In the genomic region with DNA sequence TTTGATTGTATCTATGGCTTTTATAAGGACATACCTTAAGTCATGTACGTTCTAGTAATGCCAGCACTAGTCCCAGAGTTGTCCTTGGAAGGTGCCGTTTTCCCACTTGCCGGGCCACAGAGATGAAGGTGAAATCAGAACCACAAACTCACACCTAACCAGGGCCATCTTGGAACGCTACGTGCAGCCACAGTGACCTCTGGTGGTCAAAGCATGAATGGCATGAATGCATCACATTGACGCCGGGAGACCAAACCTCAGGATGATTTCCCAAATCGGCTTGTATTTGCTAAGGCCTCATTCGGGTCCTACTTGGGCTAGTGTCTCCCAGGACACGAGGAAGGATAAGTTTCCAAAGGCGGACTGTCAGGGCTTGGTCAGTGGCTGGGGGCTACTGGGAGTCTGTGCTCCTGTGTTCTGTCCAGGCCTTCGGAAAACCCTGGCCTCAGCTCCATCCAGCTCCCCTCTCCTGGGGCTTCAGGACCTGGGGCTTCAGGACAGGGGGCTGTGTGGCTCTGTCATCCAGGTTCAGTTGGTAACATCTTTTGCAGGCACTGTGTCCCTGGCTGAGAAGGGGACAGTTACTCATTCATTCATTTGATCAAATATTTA, we compare ENCODE assay signal across 8 cellular contexts.
DNase-seq lines count a peak whose midpoint lies in the region; ATAC-seq and TF ChIP-seq lines count a peak whose summit lies in the region.

No MANE protein-coding gene starts in this region.

- H3K9me3 ChIP-seq in colonic mucosa, result no peaks in the 10 kb centered on the region
- no peaks in the 10 kb centered on the region for H3K9me3 ChIP-seq in left lung

- H3K36me3 ChIP-seq in colonic mucosa (no peaks in the 10 kb centered on the region), left lung (no peaks in the 10 kb centered on the region)

- H3K4me3 ChIP-seq in colonic mucosa (no peak overlapping the region), left lung (no peak overlapping the region)

- H3K27me3 Mint-ChIP-seq in activated CD4-positive, alpha-beta T cell treated with anti-CD3 and anti-CD28 coated beads, Interleukin-2, amount 10 ng/mL, durations not matched to agents 24 days and 14 days, result peaks cover 4% of the 10 kb centered on the region

- intact Hi-C loops in activated CD4-positive, alpha-beta T cell treated with anti-CD3 and anti-CD28 coated beads, Interleukin-2, amount 10 ng/mL, durations not matched to agents 24 days and 14 days (cut with micrococcal nuclease), result loop anchor here (1.0 kb wide), 1 partner anchor 295 kb away; no protein-coding TSS in a partner anchor
- intact Hi-C loops in colonic mucosa (cut with DNase I) (loop anchor here (2.0 to 10.0 kb wide), 3 partner anchors 132 to 1134 kb away; no protein-coding TSS in a partner anchor), left lung (cut with DNase I) (loop anchor here in 1 of 2 donors (2.0 kb wide), 1 partner anchor 296 kb away; no protein-coding TSS in a partner anchor)

- H3K9ac ChIP-seq in colonic mucosa (ENCODE audit: low read depth in 2 of 2, low read length in 2 of 2), result no peak overlapping the region

- DNase-seq in activated gamma-delta T cell treated with Interleukin-2 at 50 U/mL for 16 hours, result peak; percentile 62
- DNase-seq in activated gamma-delta T cell (lab: John Stamatoyannopoulos, UW), result no peak
- peak; percentile 24 to 56 for DNase-seq in NCI-H1930 (lab: John Stamatoyannopoulos, UW)
- peak; percentile 88 for DNase-seq in activated CD4-positive, alpha-beta T cell treated with anti-CD3 and anti-CD28 coated beads, Interleukin-2, amount 10 ng/mL, durations not matched to agents 24 days and 14 days
- peak; percentile 84 for DNase-seq in colonic mucosa
- peak; percentile 49 to 79 for DNase-seq in left lung
- peak; percentile 44 to 59 for DNase-seq in stimulated activated CD4-positive, alpha-beta T cell treated with anti-CD3 and anti-CD28 coated beads, Interleukin-4, amount 100 ng/mL, for 48 hours (ENCODE audit: low read depth in 2 of 2)

- H3K4me1 ChIP-seq in colonic mucosa (no peaks in the 10 kb centered on the region), left lung (no peaks in the 10 kb centered on the region)

- H3K36me3 Mint-ChIP-seq in activated CD4-positive, alpha-beta T cell treated with anti-CD3 and anti-CD28 coated beads, Interleukin-2, amount 10 ng/mL, durations not matched to agents 24 days and 14 days (ENCODE audit: low read depth), result no peaks in the 10 kb centered on the region

- no peaks in the 10 kb centered on the region for H3K4me1 Mint-ChIP-seq in activated CD4-positive, alpha-beta T cell treated with anti-CD3 and anti-CD28 coated beads, Interleukin-2, amount 10 ng/mL, durations not matched to agents 24 days and 14 days

- H3K4me3 Mint-ChIP-seq in activated CD4-positive, alpha-beta T cell treated with anti-CD3 and anti-CD28 coated beads, Interleukin-2, amount 10 ng/mL, durations not matched to agents 24 days and 14 days, result no peak overlapping the region

- H3K9me3 Mint-ChIP-seq in activated CD4-positive, alpha-beta T cell treated with anti-CD3 and anti-CD28 coated beads, Interleukin-2, amount 10 ng/mL, durations not matched to agents 24 days and 14 days, result no peaks in the 10 kb centered on the region

- no peak overlapping the region for H3K27ac Mint-ChIP-seq in activated CD4-positive, alpha-beta T cell treated with anti-CD3 and anti-CD28 coated beads, Interleukin-2, amount 10 ng/mL, durations not matched to agents 24 days and 14 days

- peak; percentile 95 for ATAC-seq in left lung
- no peak for ATAC-seq in GM18511 (IDR thresholded peaks at IDR 0.05; ENCODE audit: unreplicated experiment)

- TF ChIP-seq CTCF in colonic mucosa (IDR thresholded peaks at IDR 0.05), result peak; percentile 91
- peak; percentile 96 for TF ChIP-seq CTCF in left lung (IDR thresholded peaks at IDR 0.05)

- H3K27ac ChIP-seq in colonic mucosa (no peak overlapping the region), left lung (no peak overlapping the region)

- no peaks in the 10 kb centered on the region for H3K27me3 ChIP-seq in colonic mucosa
- peaks cover 0 to 3% of the 10 kb centered on the region in 2 donors for H3K27me3 ChIP-seq in left lung
